9 cellular contexts compared by ENCODE assay signal in genomic region chr9:129236441-129237145, GRCh38. TPM values are rescaled to one million over a fixed set of nuclear protein-coding genes. Genes with fewer than 3 reads are reported as not detected.
A peak's percentile ranks its signal among the peaks of the same experiment; 100 is the strongest.
DNase-seq lines count a peak whose midpoint lies in the region; ATAC-seq and TF ChIP-seq lines count a peak whose summit lies in the region.
"Had no signal": no experiment of that assay in that cellular context is flagged by ENCODE, and none has a peak within 500 bp of the region (broad histone marks: within the 10 kb centered on the region; RNA-seq: fewer than 3 reads in every experiment).

No MANE protein-coding gene starts in this region.

- intact Hi-C loops in dendritic cell treated with granulocyte-macrophage colony-stimulating factor and Interleukin-4, amounts not matched to agents 40 ng/mL and 50 ng/mL, for 4 days (cut with micrococcal nuclease): no loop called here

- peaks cover 17% of the 10 kb centered on the region for H3K36me3 Mint-ChIP-seq in activated CD4-positive, alpha-beta T cell treated with anti-CD3 and anti-CD28 coated beads, Interleukin-2, amount 10 ng/mL, durations not matched to agents 7 days and 5 days (ENCODE audit: low read depth)
- H3K36me3 Mint-ChIP-seq in dendritic cell treated with granulocyte-macrophage colony-stimulating factor and Interleukin-4, amounts not matched to agents 40 ng/mL and 50 ng/mL, for 4 days (ENCODE audit: low read depth): no peaks in the 10 kb centered on the region

- no peak overlapping the region for H3K27ac ChIP-seq in RWPE2 (ENCODE audit: poor library complexity, severe bottlenecking)
- H3K27ac ChIP-seq in skin epidermis: peak overlapping the region in 12 of 21 experiments; percentile 1 to 89 (median 38)
- H3K27ac ChIP-seq: upper lobe of right lung had no signal

- H3K4me1 ChIP-seq in RWPE2 (ENCODE audit: insufficient read depth, poor library complexity, severe bottlenecking): no peaks in the 10 kb centered on the region

- peak overlapping the region; percentile 80 for H3K4me3 Mint-ChIP-seq in activated CD4-positive, alpha-beta T cell treated with anti-CD3 and anti-CD28 coated beads, Interleukin-2, amount 10 ng/mL, durations not matched to agents 7 days and 5 days
- H3K4me3 Mint-ChIP-seq in dendritic cell treated with granulocyte-macrophage colony-stimulating factor and Interleukin-4, amounts not matched to agents 40 ng/mL and 50 ng/mL, for 4 days: peak overlapping the region; percentile 48

- TF ChIP-seq CTCF in RWPE2 (IDR thresholded peaks at IDR 0.05; ENCODE audit: poor library complexity, severe bottlenecking): no peak

- H3K36me3 ChIP-seq in RWPE2 (ENCODE audit: low read depth): no peaks in the 10 kb centered on the region
- H3K36me3 ChIP-seq: upper lobe of right lung had no signal

- peaks cover 16% of the 10 kb centered on the region for H3K9me3 Mint-ChIP-seq in activated CD4-positive, alpha-beta T cell treated with anti-CD3 and anti-CD28 coated beads, Interleukin-2, amount 10 ng/mL, durations not matched to agents 7 days and 5 days
- H3K9me3 Mint-ChIP-seq in dendritic cell treated with granulocyte-macrophage colony-stimulating factor and Interleukin-4, amounts not matched to agents 40 ng/mL and 50 ng/mL, for 4 days: peaks cover 22% of the 10 kb centered on the region

- CTCF ChIA-PET in activated CD4-positive, alpha-beta T cell treated with anti-CD3 and anti-CD28 coated beads, Interleukin-2, amount 10 ng/mL, durations not matched to agents 7 days and 5 days (lab: Charles Lee): interaction anchor here (3.0 kb wide), 1 partner anchor 61 kb away, joined by 8 read pairs; no protein-coding TSS in a partner anchor

- no peaks in the 10 kb centered on the region for H3K9me3 ChIP-seq in RWPE2 (ENCODE audit: severe bottlenecking)
- H3K9me3 ChIP-seq: upper lobe of right lung had no signal

- peak; percentile 20 for DNase-seq in activated CD4-positive, alpha-beta T cell treated with anti-CD3 and anti-CD28 coated beads, Interleukin-2, amount 10 ng/mL, durations not matched to agents 7 days and 5 days
- no peak for DNase-seq in activated CD4-positive, alpha-beta T cell treated with anti-CD3 and anti-CD28 coated beads, Interleukin-2, amount 50 U/mL, for 1 hour
- no peak for DNase-seq in RWPE2 (ENCODE audit: low spot score)
- DNase-seq in SIG-M5 (lab: John Stamatoyannopoulos, UW): no peak
- no peak for DNase-seq in GM19238 (ENCODE audit: insufficient read length, low spot score)

- H3K27me3 ChIP-seq in RWPE2 (ENCODE audit: insufficient read depth, poor library complexity, severe bottlenecking): no peaks in the 10 kb centered on the region
- H3K27me3 ChIP-seq: upper lobe of right lung had no signal

- POLR2A ChIA-PET in activated CD4-positive, alpha-beta T cell treated with anti-CD3 and anti-CD28 coated beads, Interleukin-2, amount 10 ng/mL, durations not matched to agents 7 days and 5 days (lab: Charles Lee): no interaction called here

- H3K27ac Mint-ChIP-seq in activated CD4-positive, alpha-beta T cell treated with anti-CD3 and anti-CD28 coated beads, Interleukin-2, amount 10 ng/mL, durations not matched to agents 7 days and 5 days: peak overlapping the region; percentile 92
- peak overlapping the region; percentile 64 for H3K27ac Mint-ChIP-seq in dendritic cell treated with granulocyte-macrophage colony-stimulating factor and Interleukin-4, amounts not matched to agents 40 ng/mL and 50 ng/mL, for 4 days

- no peaks in the 10 kb centered on the region for H3K27me3 Mint-ChIP-seq in activated CD4-positive, alpha-beta T cell treated with anti-CD3 and anti-CD28 coated beads, Interleukin-2, amount 10 ng/mL, durations not matched to agents 7 days and 5 days
- peaks cover 13% of the 10 kb centered on the region for H3K27me3 Mint-ChIP-seq in dendritic cell treated with granulocyte-macrophage colony-stimulating factor and Interleukin-4, amounts not matched to agents 40 ng/mL and 50 ng/mL, for 4 days

- ATAC-seq in RWPE2 (ENCODE audit: low read depth) (0 out of 3 replicates have a peak, but pooled peaks have one; percentile 8), esophagus mucosa (no peak)

- H3K4me3 ChIP-seq in RWPE2 (ENCODE audit: severe bottlenecking): no peak overlapping the region
- peak overlapping the region in 3 of 7 experiments; percentile 4 to 8 (median 8) for H3K4me3 ChIP-seq in skin epidermis
- H3K4me3 ChIP-seq: upper lobe of right lung had no signal

- peaks cover 64% of the 10 kb centered on the region for H3K4me1 Mint-ChIP-seq in activated CD4-positive, alpha-beta T cell treated with anti-CD3 and anti-CD28 coated beads, Interleukin-2, amount 10 ng/mL, durations not matched to agents 7 days and 5 days
- H3K4me1 Mint-ChIP-seq in dendritic cell treated with granulocyte-macrophage colony-stimulating factor and Interleukin-4, amounts not matched to agents 40 ng/mL and 50 ng/mL, for 4 days (ENCODE audit: low read depth): peaks cover 57% of the 10 kb centered on the region

RNA-seq across cellular contexts. Expression of gene IER5L, which starts 58.5 kb away (rescaled TPM):
- total RNA-seq in activated CD4-positive, alpha-beta T cell treated with anti-CD3 and anti-CD28 coated beads, Interleukin-2, amount 10 ng/mL, durations not matched to agents 7 days and 5 days: 1 to 10 TPM; 1.8 to 2.3 TPM
- total RNA-seq in esophagus mucosa: 8.1 TPM
